17 cellular contexts compared by ENCODE assay signal in the genomic region with DNA sequence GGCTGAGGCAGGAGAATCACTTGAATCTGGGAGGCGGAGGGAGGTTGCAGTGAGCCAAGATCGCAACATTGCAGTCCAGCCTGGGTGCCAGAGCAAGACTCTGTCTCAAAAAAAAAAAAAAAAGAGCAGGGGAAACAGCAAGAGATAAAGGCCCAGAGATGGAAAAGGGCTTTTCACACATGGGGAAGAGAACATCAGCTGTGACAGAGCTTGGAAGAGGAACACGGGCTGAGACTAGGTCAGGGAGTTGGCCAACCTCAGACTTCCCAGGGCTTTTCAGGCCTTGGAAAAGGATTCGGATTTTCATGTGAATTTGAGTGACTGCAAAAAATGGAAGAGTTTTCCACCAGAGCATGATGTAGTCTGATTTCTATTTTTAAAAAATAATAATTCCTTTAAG.
A peak's percentile ranks its signal among the peaks of the same experiment; 100 is the strongest.
DNase-seq lines count a peak whose midpoint lies in the region; ATAC-seq and TF ChIP-seq lines count a peak whose summit lies in the region.
"Had no signal": no experiment of that assay in that cellular context is flagged by ENCODE, and none has a peak within 500 bp of the region (broad histone marks: within the 10 kb centered on the region; RNA-seq: fewer than 3 reads in every experiment).

No MANE protein-coding gene starts in this region.

- TF ChIP-seq CTCF in esophagus muscularis mucosa (IDR thresholded peaks at IDR 0.05): no peak
- TF ChIP-seq CTCF in nephron progenitor cell (IDR thresholded peaks at IDR 0.05): no peak

- no peaks in the 10 kb centered on the region for H3K4me1 ChIP-seq in esophagus muscularis mucosa

- intact Hi-C loops in left ventricle myocardium superior (cut with micrococcal nuclease): no loop called here
- intact Hi-C loops in cardiac septum (cut with DNase I): no loop called here
- intact Hi-C loops in esophagus muscularis mucosa (cut with DNase I): loop anchor here (5.0 kb wide), 1 partner anchor 72 kb away; no protein-coding TSS in a partner anchor

- DNase-seq in left ventricle myocardium superior: no peak
- no peak for DNase-seq in cardiac septum (ENCODE audit: low spot score)
- peak; percentile 2 for DNase-seq in esophagus muscularis mucosa (ENCODE audit: extremely low spot score)
- DNase-seq in nephron progenitor cell: no peak
- no peak for DNase-seq in activated CD8-positive, alpha-beta memory T cell treated with anti-CD3 and anti-CD28 coated beads for 24 hours
- DNase-seq: ACHN; AML-193; Calu3; CD4-positive, alpha-beta memory T cell; DMS79 treated with DMSO at 0.1 percent for 48 hours; GF-D8; GOT3; H7; HFFc6 had no signal

- no peaks in the 10 kb centered on the region for H3K4me1 Mint-ChIP-seq in nephron progenitor cell
- H3K4me1 Mint-ChIP-seq: CD4-positive, alpha-beta memory T cell had no signal

- H3K36me3 Mint-ChIP-seq in nephron progenitor cell (ENCODE audit: low read depth): no peaks in the 10 kb centered on the region
- H3K36me3 Mint-ChIP-seq: CD4-positive, alpha-beta memory T cell had no signal

- H3K27ac ChIP-seq in esophagus muscularis mucosa (replicated peaks in 1 of 4): no peak overlapping the region
- H3K27ac ChIP-seq: C4-2B had no signal

- H3K4me3 ChIP-seq in esophagus muscularis mucosa: no peak overlapping the region

- H3K27me3 Mint-ChIP-seq in nephron progenitor cell (ENCODE audit: low read depth, poor library complexity): peaks cover 46% of the 10 kb centered on the region

- no peaks in the 10 kb centered on the region for H3K9me3 ChIP-seq in esophagus muscularis mucosa

- TF ChIP-seq POLR2A in esophagus muscularis mucosa (IDR thresholded peaks at IDR 0.05; ENCODE audit: low read depth): no peak

- H3K27ac Mint-ChIP-seq in nephron progenitor cell: peak overlapping the region; percentile 17
- H3K27ac Mint-ChIP-seq: HFFc6 had no signal

- WGBS in esophagus muscularis mucosa: 86% methylated on average over 4 of the region's 4 CpGs

- TF ChIP-seq EP300 in esophagus muscularis mucosa (IDR thresholded peaks at IDR 0.05): no peak

- H3K9me3 Mint-ChIP-seq in nephron progenitor cell: no peaks in the 10 kb centered on the region
- H3K9me3 Mint-ChIP-seq: CD4-positive, alpha-beta memory T cell; HFFc6 had no signal

- H3K27me3 ChIP-seq in esophagus muscularis mucosa: no peaks in the 10 kb centered on the region

- ATAC-seq in left ventricle myocardium superior: peak; percentile 33
- ATAC-seq in HG03196 (IDR thresholded peaks at IDR 0.05; ENCODE audit: unreplicated experiment): no peak
- ATAC-seq: HCT116 had no signal

- H3K4me3 Mint-ChIP-seq in nephron progenitor cell: no peak overlapping the region
- H3K4me3 Mint-ChIP-seq: CD4-positive, alpha-beta memory T cell; HFFc6 had no signal

- H3K36me3 ChIP-seq in esophagus muscularis mucosa: no peaks in the 10 kb centered on the region
